Comparison of ENCODE assay signal across 24 cellular contexts in genomic region chr18:11578799-11579198, GRCh38. TPM values are rescaled to one million over a fixed set of nuclear protein-coding genes. Genes with fewer than 3 reads are reported as not detected.
A peak's percentile ranks its signal among the peaks of the same experiment; 100 is the strongest.
DNase-seq lines count a peak whose midpoint lies in the region; ATAC-seq, FAIRE-seq and TF ChIP-seq lines count a peak whose summit lies in the region.
"Had no signal": no experiment of that assay in that cellular context is flagged by ENCODE, and none has a peak within 500 bp of the region (broad histone marks: within the 10 kb centered on the region; RNA-seq: fewer than 3 reads in every experiment).

No MANE protein-coding gene starts in this region.

- WGBS in sigmoid colon, 2 donors = 64 to 78% methylated on average over 3 of the region's 3 CpGs
- WGBS in tibial nerve, 2 donors = 80 to 89% methylated on average over 3 of the region's 3 CpGs

- TF ChIP-seq CTCF in GM20000 (IDR thresholded peaks at IDR 0.05; ENCODE audit: extremely low read depth, missing control alignments) = no peak
- no peak for TF ChIP-seq CTCF in sigmoid colon (IDR thresholded peaks at IDR 0.05)
- TF ChIP-seq CTCF in tibial nerve (IDR thresholded peaks at IDR 0.05) = no peak

- H3K9me3 ChIP-seq in sigmoid colon = no peaks in the 10 kb centered on the region
- no peaks in the 10 kb centered on the region for H3K9me3 ChIP-seq in tibial nerve
- H3K9me3 ChIP-seq: BLaER1 had no signal

- H3K36me3 Mint-ChIP-seq in activated T-helper 17 cell treated with anti-CD3 and anti-CD28 coated beads, Interleukin-2, amount 50 U/mL, for 72 hours (ENCODE audit: low read depth) = no peaks in the 10 kb centered on the region
- H3K36me3 Mint-ChIP-seq: CD14-positive monocyte; CD4-positive, alpha-beta memory T cell had no signal

- no peaks in the 10 kb centered on the region for H3K4me1 ChIP-seq in sigmoid colon
- no peaks in the 10 kb centered on the region for H3K4me1 ChIP-seq in tibial nerve

- intact Hi-C loops in sigmoid colon (cut with DNase I) = no loop called here

- no peaks in the 10 kb centered on the region for H3K9me3 Mint-ChIP-seq in activated T-helper 17 cell treated with anti-CD3 and anti-CD28 coated beads, Interleukin-2, amount 50 U/mL, for 72 hours
- H3K9me3 Mint-ChIP-seq: CD14-positive monocyte; CD4-positive, alpha-beta memory T cell; GM23338; HFFc6; IgD-negative memory B cell had no signal

- DNase-seq in GM12891 (ENCODE audit: insufficient read length, low spot score) (no peak), GM20000 (ENCODE audit: low spot score) (peak; percentile 21), NCI-H748 (lab: John Stamatoyannopoulos, UW; ENCODE audit: unreplicated experiment) (no peak), sigmoid colon (no peak), tibial nerve (ENCODE audit: low spot score in 2 of 2) (no peak)
- DNase-seq: 8988T; CD4-positive, alpha-beta memory T cell; DMS153; DMS79; GDM1; HCEC 1CT; HFFc6; KBM-7 had no signal

- H3K4me3 ChIP-seq in sigmoid colon (no peak overlapping the region), tibial nerve (no peak overlapping the region)
- H3K4me3 ChIP-seq: BLaER1, GM23338 had no signal

- H3K27me3 Mint-ChIP-seq in activated T-helper 17 cell treated with anti-CD3 and anti-CD28 coated beads, Interleukin-2, amount 50 U/mL, for 72 hours = no peaks in the 10 kb centered on the region
- H3K27me3 Mint-ChIP-seq: CD4-positive, alpha-beta memory T cell had no signal

- TF ChIP-seq POLR2A in GM12891 (IDR thresholded peaks at IDR 0.05; ENCODE audit: low read depth, low read length) (no peak), sigmoid colon (IDR thresholded peaks at IDR 0.05) (no peak), tibial nerve (IDR thresholded peaks at IDR 0.05) (no peak)

- peaks cover 7% of the 10 kb centered on the region for H3K4me1 Mint-ChIP-seq in activated T-helper 17 cell treated with anti-CD3 and anti-CD28 coated beads, Interleukin-2, amount 50 U/mL, for 72 hours
- H3K4me1 Mint-ChIP-seq: CD14-positive monocyte had no signal

- no peak for TF ChIP-seq EP300 in sigmoid colon (IDR thresholded peaks at IDR 0.05)
- TF ChIP-seq EP300 in tibial nerve (IDR thresholded peaks at IDR 0.05) = no peak

- no peak overlapping the region for H3K4me3 Mint-ChIP-seq in activated T-helper 17 cell treated with anti-CD3 and anti-CD28 coated beads, Interleukin-2, amount 50 U/mL, for 72 hours
- H3K4me3 Mint-ChIP-seq: CD14-positive monocyte, GM23338, HFFc6, IgD-negative memory B cell had no signal

- no peak for FAIRE-seq in GM12891 (lab: Jason Lieb, UNC)
- FAIRE-seq: H54, HepG2 had no signal

- H3K27me3 ChIP-seq in sigmoid colon (no peaks in the 10 kb centered on the region), tibial nerve (no peaks in the 10 kb centered on the region)
- H3K27me3 ChIP-seq: BLaER1 had no signal

- no peak for ATAC-seq in activated T-helper 17 cell treated with anti-CD3 and anti-CD28 coated beads, Interleukin-2, amount 50 U/mL, for 72 hours (replicated peaks)
- no peak for ATAC-seq in HG02973 (IDR thresholded peaks at IDR 0.05; ENCODE audit: unreplicated experiment)
- ATAC-seq: GM23338, HepG2 had no signal

- H3K27ac ChIP-seq in sigmoid colon = no peak overlapping the region
- no peak overlapping the region for H3K27ac ChIP-seq in tibial nerve
- H3K27ac ChIP-seq: BLaER1 had no signal

- peak overlapping the region; percentile 8 for H3K27ac Mint-ChIP-seq in activated T-helper 17 cell treated with anti-CD3 and anti-CD28 coated beads, Interleukin-2, amount 50 U/mL, for 72 hours
- H3K27ac Mint-ChIP-seq: CD14-positive monocyte, GM23338, HFFc6 had no signal

- H3K36me3 ChIP-seq in sigmoid colon (no peaks in the 10 kb centered on the region), tibial nerve (no peaks in the 10 kb centered on the region)
- H3K36me3 ChIP-seq: BLaER1 had no signal

TF ChIP-seq in GM12891, 5 proteins besides CTCF, POLR2A, EP300 and RAD21:
- no peak for TF ChIP-seq TAF1 (IDR thresholded peaks at IDR 0.05; ENCODE audit: low read depth, low read length)
- 0 out of 2 replicates have a peak, but pooled peaks have one; percentile 5 for TF ChIP-seq SPI1 (IDR thresholded peaks at IDR 0.05; ENCODE audit: low read depth, low read length)

RNA-seq across cellular contexts. Expression of gene SLC35G4, which starts 30.6 kb away (rescaled TPM):
- polyA plus RNA-seq in GM12891 (2012; ENCODE audit: low read depth, missing spikeins) = not detected
- not detected for total RNA-seq in activated T-helper 17 cell treated with anti-CD3 and anti-CD28 coated beads, Interleukin-2, amount 50 U/mL, for 72 hours
- total RNA-seq in sigmoid colon = not detected
- not detected for polyA plus RNA-seq in sigmoid colon
- total RNA-seq in tibial nerve = not detected
- total RNA-seq: A673; CD4-positive, alpha-beta memory T cell; Daoy; GM23338; HepG2; HFFc6 had no signal
- polyA plus RNA-seq: AG04450; CD14-positive monocyte; CD4-positive, alpha-beta memory T cell; GM23338; HepG2; IgD-negative memory B cell had no signal
